Comparison of ENCODE assay signal across 1 cellular context in the genomic region with DNA sequence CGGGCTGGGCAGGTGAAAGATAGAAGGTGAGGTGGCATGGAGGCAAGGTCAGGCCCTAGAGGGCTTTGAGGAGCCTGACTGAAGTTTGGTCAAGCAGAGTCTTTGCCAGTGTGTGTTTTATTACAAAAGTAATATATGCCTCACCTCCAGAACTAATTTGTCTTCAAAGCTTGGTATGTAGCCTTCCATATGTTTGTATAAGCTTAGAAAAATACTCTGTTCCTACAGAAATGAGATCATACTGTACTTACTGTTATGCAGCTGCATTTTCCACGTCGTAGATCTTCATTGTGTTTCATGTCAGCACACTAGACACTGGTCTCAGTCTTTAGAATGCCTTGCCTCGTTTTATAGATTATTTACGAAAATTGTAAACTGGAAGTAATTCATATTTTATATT.
TF ChIP-seq lines count a peak whose summit lies in the region.

No MANE protein-coding gene starts in this region.

TF ChIP-seq in GM23338, 12 proteins besides CTCF, POLR2A, EP300 and RAD21:
- TF ChIP-seq, protein P1, sequence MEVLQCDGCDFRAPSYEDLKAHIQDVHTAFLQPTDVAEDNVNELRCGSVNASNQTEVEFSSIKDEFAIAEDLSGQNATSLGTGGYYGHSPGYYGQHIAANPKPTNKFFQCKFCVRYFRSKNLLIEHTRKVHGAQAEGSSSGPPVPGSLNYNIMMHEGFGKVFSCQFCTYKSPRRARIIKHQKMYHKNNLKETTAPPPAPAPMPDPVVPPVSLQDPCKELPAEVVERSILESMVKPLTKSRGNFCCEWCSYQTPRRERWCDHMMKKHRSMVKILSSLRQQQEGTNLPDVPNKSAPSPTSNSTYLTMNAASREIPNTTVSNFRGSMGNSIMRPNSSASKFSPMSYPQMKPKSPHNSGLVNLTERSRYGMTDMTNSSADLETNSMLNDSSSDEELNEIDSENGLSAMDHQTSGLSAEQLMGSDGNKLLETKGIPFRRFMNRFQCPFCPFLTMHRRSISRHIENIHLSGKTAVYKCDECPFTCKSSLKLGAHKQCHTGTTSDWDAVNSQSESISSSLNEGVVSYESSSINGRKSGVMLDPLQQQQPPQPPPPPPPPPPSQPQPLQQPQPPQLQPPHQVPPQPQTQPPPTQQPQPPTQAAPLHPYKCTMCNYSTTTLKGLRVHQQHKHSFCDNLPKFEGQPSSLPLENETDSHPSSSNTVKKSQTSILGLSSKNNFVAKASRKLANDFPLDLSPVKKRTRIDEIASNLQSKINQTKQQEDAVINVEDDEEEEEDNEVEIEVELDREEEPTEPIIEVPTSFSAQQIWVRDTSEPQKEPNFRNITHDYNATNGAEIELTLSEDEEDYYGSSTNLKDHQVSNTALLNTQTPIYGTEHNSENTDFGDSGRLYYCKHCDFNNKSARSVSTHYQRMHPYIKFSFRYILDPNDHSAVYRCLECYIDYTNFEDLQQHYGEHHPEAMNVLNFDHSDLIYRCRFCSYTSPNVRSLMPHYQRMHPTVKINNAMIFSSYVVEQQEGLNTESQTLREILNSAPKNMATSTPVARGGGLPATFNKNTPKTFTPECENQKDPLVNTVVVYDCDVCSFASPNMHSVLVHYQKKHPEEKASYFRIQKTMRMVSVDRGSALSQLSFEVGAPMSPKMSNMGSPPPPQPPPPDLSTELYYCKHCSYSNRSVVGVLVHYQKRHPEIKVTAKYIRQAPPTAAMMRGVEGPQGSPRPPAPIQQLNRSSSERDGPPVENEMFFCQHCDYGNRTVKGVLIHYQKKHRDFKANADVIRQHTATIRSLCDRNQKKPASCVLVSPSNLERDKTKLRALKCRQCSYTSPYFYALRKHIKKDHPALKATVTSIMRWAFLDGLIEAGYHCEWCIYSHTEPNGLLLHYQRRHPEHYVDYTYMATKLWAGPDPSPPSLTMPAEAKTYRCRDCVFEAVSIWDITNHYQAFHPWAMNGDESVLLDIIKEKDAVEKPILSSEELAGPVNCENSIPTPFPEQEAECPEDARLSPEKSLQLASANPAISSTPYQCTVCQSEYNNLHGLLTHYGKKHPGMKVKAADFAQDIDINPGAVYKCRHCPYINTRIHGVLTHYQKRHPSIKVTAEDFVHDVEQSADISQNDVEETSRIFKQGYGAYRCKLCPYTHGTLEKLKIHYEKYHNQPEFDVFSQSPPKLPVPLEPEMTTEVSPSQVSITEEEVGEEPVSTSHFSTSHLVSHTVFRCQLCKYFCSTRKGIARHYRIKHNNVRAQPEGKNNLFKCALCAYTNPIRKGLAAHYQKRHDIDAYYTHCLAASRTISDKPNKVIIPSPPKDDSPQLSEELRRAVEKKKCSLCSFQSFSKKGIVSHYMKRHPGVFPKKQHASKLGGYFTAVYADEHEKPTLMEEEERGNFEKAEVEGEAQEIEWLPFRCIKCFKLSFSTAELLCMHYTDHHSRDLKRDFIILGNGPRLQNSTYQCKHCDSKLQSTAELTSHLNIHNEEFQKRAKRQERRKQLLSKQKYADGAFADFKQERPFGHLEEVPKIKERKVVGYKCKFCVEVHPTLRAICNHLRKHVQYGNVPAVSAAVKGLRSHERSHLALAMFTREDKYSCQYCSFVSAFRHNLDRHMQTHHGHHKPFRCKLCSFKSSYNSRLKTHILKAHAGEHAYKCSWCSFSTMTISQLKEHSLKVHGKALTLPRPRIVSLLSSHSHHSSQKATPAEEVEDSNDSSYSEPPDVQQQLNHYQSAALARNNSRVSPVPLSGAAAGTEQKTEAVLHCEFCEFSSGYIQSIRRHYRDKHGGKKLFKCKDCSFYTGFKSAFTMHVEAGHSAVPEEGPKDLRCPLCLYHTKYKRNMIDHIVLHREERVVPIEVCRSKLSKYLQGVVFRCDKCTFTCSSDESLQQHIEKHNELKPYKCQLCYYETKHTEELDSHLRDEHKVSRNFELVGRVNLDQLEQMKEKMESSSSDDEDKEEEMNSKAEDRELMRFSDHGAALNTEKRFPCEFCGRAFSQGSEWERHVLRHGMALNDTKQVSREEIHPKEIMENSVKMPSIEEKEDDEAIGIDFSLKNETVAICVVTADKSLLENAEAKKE (CRISPR knock-in tag; IDR thresholded peaks at IDR 0.05): no peak
- TF ChIP-seq POLR2AphosphoS5 (IDR thresholded peaks at IDR 0.05; ENCODE audit: low read depth) (no peak), ZNF114 (CRISPR knock-in tag; IDR thresholded peaks at IDR 0.05) (no peak), STAT1 (IDR thresholded peaks at IDR 0.05; ENCODE audit: unreplicated experiment) (no peak), CREB1 (CRISPR knock-in tag; IDR thresholded peaks at IDR 0.05; ENCODE audit: low read depth) (no peak), ZNF331 (CRISPR knock-in tag; IDR thresholded peaks at IDR 0.05; ENCODE audit: low read depth) (no peak), NANOG (IDR thresholded peaks at IDR 0.05; ENCODE audit: borderline replicate concordance) (no peak), JUNB (IDR thresholded peaks at IDR 0.05; ENCODE audit: unreplicated experiment) (no peak), EZH2phosphoT487 (IDR thresholded peaks at IDR 0.05; ENCODE audit: unreplicated experiment) (no peak), EZH2 (IDR thresholded peaks at IDR 0.05; ENCODE audit: low read depth, unreplicated experiment) (no peak)
- TF ChIP-seq, protein P2, sequence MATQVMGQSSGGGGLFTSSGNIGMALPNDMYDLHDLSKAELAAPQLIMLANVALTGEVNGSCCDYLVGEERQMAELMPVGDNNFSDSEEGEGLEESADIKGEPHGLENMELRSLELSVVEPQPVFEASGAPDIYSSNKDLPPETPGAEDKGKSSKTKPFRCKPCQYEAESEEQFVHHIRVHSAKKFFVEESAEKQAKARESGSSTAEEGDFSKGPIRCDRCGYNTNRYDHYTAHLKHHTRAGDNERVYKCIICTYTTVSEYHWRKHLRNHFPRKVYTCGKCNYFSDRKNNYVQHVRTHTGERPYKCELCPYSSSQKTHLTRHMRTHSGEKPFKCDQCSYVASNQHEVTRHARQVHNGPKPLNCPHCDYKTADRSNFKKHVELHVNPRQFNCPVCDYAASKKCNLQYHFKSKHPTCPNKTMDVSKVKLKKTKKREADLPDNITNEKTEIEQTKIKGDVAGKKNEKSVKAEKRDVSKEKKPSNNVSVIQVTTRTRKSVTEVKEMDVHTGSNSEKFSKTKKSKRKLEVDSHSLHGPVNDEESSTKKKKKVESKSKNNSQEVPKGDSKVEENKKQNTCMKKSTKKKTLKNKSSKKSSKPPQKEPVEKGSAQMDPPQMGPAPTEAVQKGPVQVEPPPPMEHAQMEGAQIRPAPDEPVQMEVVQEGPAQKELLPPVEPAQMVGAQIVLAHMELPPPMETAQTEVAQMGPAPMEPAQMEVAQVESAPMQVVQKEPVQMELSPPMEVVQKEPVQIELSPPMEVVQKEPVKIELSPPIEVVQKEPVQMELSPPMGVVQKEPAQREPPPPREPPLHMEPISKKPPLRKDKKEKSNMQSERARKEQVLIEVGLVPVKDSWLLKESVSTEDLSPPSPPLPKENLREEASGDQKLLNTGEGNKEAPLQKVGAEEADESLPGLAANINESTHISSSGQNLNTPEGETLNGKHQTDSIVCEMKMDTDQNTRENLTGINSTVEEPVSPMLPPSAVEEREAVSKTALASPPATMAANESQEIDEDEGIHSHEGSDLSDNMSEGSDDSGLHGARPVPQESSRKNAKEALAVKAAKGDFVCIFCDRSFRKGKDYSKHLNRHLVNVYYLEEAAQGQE (IDR thresholded peaks at IDR 0.05; ENCODE audit: unreplicated experiment): no peak
- TF ChIP-seq, protein P3, sequence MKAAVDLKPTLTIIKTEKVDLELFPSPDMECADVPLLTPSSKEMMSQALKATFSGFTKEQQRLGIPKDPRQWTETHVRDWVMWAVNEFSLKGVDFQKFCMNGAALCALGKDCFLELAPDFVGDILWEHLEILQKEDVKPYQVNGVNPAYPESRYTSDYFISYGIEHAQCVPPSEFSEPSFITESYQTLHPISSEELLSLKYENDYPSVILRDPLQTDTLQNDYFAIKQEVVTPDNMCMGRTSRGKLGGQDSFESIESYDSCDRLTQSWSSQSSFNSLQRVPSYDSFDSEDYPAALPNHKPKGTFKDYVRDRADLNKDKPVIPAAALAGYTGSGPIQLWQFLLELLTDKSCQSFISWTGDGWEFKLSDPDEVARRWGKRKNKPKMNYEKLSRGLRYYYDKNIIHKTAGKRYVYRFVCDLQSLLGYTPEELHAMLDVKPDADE (IDR thresholded peaks at IDR 0.05): no peak
